Comparison of ENCODE assay signal across 8 cellular contexts in the genomic region with DNA sequence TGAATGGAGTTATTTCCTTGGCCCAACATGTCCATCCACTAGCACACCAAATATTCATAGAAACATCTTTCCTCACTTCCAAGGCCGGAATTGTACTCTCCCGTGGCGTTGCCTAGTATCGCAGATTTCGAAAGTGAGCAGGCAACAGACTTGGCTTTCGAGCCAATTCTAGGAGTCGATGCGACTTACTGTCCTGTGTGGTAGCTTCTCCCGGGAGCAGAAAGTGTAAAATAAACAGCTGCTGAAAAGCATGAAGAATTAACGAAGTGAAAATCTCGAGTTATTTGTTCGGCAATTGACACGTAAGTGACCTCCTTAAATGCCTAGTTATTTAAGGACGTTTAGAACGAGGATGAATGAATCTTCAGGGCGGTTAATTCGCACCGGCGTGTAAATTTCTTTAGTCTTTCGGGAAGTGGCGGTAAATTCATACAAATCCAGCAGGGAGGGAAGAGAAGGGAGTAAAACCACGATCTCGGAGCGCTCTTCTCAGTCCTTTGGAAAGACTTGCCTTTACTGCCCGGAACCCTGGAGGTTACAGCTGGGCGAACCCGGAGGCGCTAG. TPM values are rescaled to one million over a fixed set of nuclear protein-coding genes. Genes with fewer than 3 reads are reported as not detected.
DNase-seq lines count a peak whose midpoint lies in the region; ATAC-seq and TF ChIP-seq lines count a peak whose summit lies in the region.

No MANE protein-coding gene starts in this region.

- H3K36me3 ChIP-seq in OCI-LY7 (ENCODE audit: insufficient read depth, low read length) = no peaks in the 10 kb centered on the region
- no peaks in the 10 kb centered on the region for H3K36me3 ChIP-seq in skeletal muscle satellite cell (ENCODE audit: insufficient read depth, low read length)

- peak overlapping the region; percentile 53 to 91 (median 80) for H3K27ac Mint-ChIP-seq in immature natural killer cell

- TF ChIP-seq CTCF in AG09309 (IDR thresholded peaks at IDR 0.05; ENCODE audit: control insufficient read depth, insufficient read depth, low read depth, low read length, missing control alignments) = no peak
- no peak for TF ChIP-seq CTCF in OCI-LY7 (conservative IDR thresholded peaks at IDR 0.05; ENCODE audit: low read length)

- POLR2A ChIA-PET in OCI-LY7 (lab: Charles Lee) = interaction anchor here (0.7 kb wide), 1 partner anchor 72 kb away, joined by 4 read pairs; no protein-coding TSS in a partner anchor

- CTCF ChIA-PET in OCI-LY7 (lab: Charles Lee; ENCODE audit: unreplicated experiment) = no interaction called here

- no peaks in the 10 kb centered on the region for H3K9me2 ChIP-seq in OCI-LY7 (ENCODE audit: insufficient read depth, low read length)

- no peaks in the 10 kb centered on the region for H4K20me1 ChIP-seq in OCI-LY7 (ENCODE audit: insufficient read depth, low read length)

- no peaks in the 10 kb centered on the region for H3K79me2 ChIP-seq in OCI-LY7 (ENCODE audit: insufficient read depth, low read depth, low read length)

- peak overlapping the region; percentile 69 for H3K4me2 ChIP-seq in OCI-LY7 (ENCODE audit: low read length)
- H3K4me2 ChIP-seq in skeletal muscle satellite cell (ENCODE audit: low read length) = peak overlapping the region; percentile 94

- ATAC-seq in GM21423 (IDR thresholded peaks at IDR 0.05; ENCODE audit: unreplicated experiment) = peak; percentile 8

- no TSS peak for BruUV-seq in OCI-LY7 (replicated peaks; lab: Mats Ljungman, UMichigan)

- H2AFZ ChIP-seq in OCI-LY7 (ENCODE audit: low read length) = peak overlapping the region; percentile 93

- peak overlapping the region; percentile 84 for H3K9ac ChIP-seq in skeletal muscle satellite cell (ENCODE audit: low read depth, low read length)

- H3K36me3 Mint-ChIP-seq in immature natural killer cell = no peaks in the 10 kb centered on the region

- peaks cover 32 to 34% of the 10 kb centered on the region in 2 donors for H3K4me1 Mint-ChIP-seq in immature natural killer cell

- intact Hi-C loops in OCI-LY7 (cut with micrococcal nuclease; ENCODE audit: unreplicated experiment) = loop anchor here (2.0 kb wide), 1 partner anchor 19 kb away; no protein-coding TSS in a partner anchor

- no peaks in the 10 kb centered on the region for H3K9me3 Mint-ChIP-seq in immature natural killer cell

- H3K9me3 ChIP-seq in OCI-LY7 (ENCODE audit: low read length) (no peaks in the 10 kb centered on the region), skeletal muscle satellite cell (replicated peaks; ENCODE audit: low read length) (no peaks in the 10 kb centered on the region)

- in situ Hi-C loops in T47D (cut with HindIII; ENCODE audit: low pct_unique_long_range_greater_than_20kb, low sequenced_read_pairs) = no loop called here

- H3K27ac ChIP-seq in OCI-LY7 (ENCODE audit: low read depth, low read length, poor library complexity, severe bottlenecking) = no peak overlapping the region

- peaks cover 14% of the 10 kb centered on the region for H3K27me3 ChIP-seq in skeletal muscle satellite cell (ENCODE audit: control insufficient read depth, insufficient read depth, low read length)

- no peaks in the 10 kb centered on the region for H3K4me1 ChIP-seq in OCI-LY7 (ENCODE audit: insufficient read depth, low read length, poor library complexity, severe bottlenecking)
- H3K4me1 ChIP-seq in skeletal muscle satellite cell (ENCODE audit: control insufficient read depth, insufficient read depth, low read length) = peaks cover 17% of the 10 kb centered on the region

- H3K4me3 ChIP-seq in AG09309 (ENCODE audit: control insufficient read depth, low read depth, low read length) = peak overlapping the region; percentile 65
- H3K4me3 ChIP-seq in OCI-LY7 (ENCODE audit: low read depth, low read length, poor library complexity, severe bottlenecking) = peak overlapping the region; percentile 65
- H3K4me3 ChIP-seq in skeletal muscle satellite cell (ENCODE audit: low read length) = peak overlapping the region; percentile 73

- peak overlapping the region; percentile 92 to 99 (median 94) for H3K4me3 Mint-ChIP-seq in immature natural killer cell

- H3K27me3 Mint-ChIP-seq in immature natural killer cell (ENCODE audit: low read depth in 3 of 3) = peaks cover 9 to 14% (median 13%) of the 10 kb centered on the region in 3 donors

- DNase-seq in AG09309 (ENCODE audit: low read depth) (no peak), OCI-LY7 (ENCODE audit: low spot score) (no peak), T47D (ENCODE audit: low read depth in 1 of 2, low spot score in 1 of 2) (peak; percentile 13 to 27), immature natural killer cell (no peak), NCI-H2107 (lab: John Stamatoyannopoulos, UW) (no peak), cerebellar nuclear complex (lab: John Stamatoyannopoulos, UW) (no peak)

RNA-seq across cellular contexts. Expression of gene PCSK5, which starts 0.4 kb away (rescaled TPM):
- not detected in 2 replicates for total RNA-seq in OCI-LY7 (2014; rRNA removed; shearing (Covaris generic))
- 0.76 and 1.1 TPM in 2 replicates for total RNA-seq in OCI-LY7 (2022)
- polyA plus RNA-seq in immature natural killer cell = 10 to 100 TPM in 1 of 3 donors, 1 to 10 TPM in 2; 5.7 to 17.2 (median 7.3) TPM
- total RNA-seq in skeletal muscle satellite cell (2012; rRNA removed) = 3.0 and 3.5 TPM in 2 replicates

Comparison
In these comparisons a context has a peak if more than half of its experiments do, and no peak if none do; other contexts are left out.
1. DNase-seq: peak in T47D (2 of 2); none in AG09309 (single experiment), OCI-LY7 (single experiment), immature natural killer cell (0 of 3), NCI-H2107 (single experiment) and cerebellar nuclear complex (0 of 2).
2. Peak in every context shown above with its lines, with median percentiles within 50 percentile points of each other: H3K4me3 ChIP-seq.